12 cellular contexts compared by ENCODE assay signal in genomic region chr14:20680363-20680762, GRCh38. TPM values are rescaled to one million over a fixed set of nuclear protein-coding genes. Genes with fewer than 3 reads are reported as not detected.
DNase-seq lines count a peak whose midpoint lies in the region; ATAC-seq and TF ChIP-seq lines count a peak whose summit lies in the region.
"Had no signal": no experiment of that assay in that cellular context is flagged by ENCODE, and none has a peak within 500 bp of the region (broad histone marks: within the 10 kb centered on the region; RNA-seq: fewer than 3 reads in every experiment).

No MANE protein-coding gene starts in this region.

- no peaks in the 10 kb centered on the region for H4K20me1 ChIP-seq in MM.1S (ENCODE audit: insufficient read depth, low read length)

- no peak for ATAC-seq in HG02938 (IDR thresholded peaks at IDR 0.05; ENCODE audit: unreplicated experiment)
- ATAC-seq in GM18861 (IDR thresholded peaks at IDR 0.05; ENCODE audit: unreplicated experiment), result no peak

- H3F3A ChIP-seq in MM.1S (ENCODE audit: insufficient read depth, low read length), result peaks cover 56% of the 10 kb centered on the region

- H3K4me1 ChIP-seq in MM.1S (ENCODE audit: low read length) (0 out of 2 replicates have a peak, but pooled peaks cover 5% of the 10 kb centered on the region), esophagus muscularis mucosa (peaks cover 9 to 35% (median 25%) of the 10 kb centered on the region in 4 donors), skeletal muscle satellite cell (ENCODE audit: control insufficient read depth, insufficient read depth, low read length) (peaks cover 10% of the 10 kb centered on the region)

- H3K9me2 ChIP-seq in MM.1S (replicated peaks; ENCODE audit: insufficient read depth, low read length), result no peaks in the 10 kb centered on the region

- DNase-seq in GM06990 (ENCODE audit: extremely low read depth, insufficient read length) (no peak), MM.1S (peak; percentile 36), esophagus muscularis mucosa (ENCODE audit: extremely low spot score) (no peak), T-helper 2 cell (no peak)
- no peak for DNase-seq in stimulated activated CD4-positive, alpha-beta T cell treated with anti-CD3 and anti-CD28 coated beads, Interleukin-2, amount 100 ng/mL, for 24 hours
- DNase-seq: DMS53, NCI-H510A had no signal

- no peaks in the 10 kb centered on the region for H3K79me2 ChIP-seq in MM.1S (ENCODE audit: low read length)

- no peaks in the 10 kb centered on the region for H3K27me3 ChIP-seq in GM06990 (replicated peaks; ENCODE audit: control insufficient read depth, insufficient read depth, low read length)
- no peaks in the 10 kb centered on the region for H3K27me3 ChIP-seq in MM.1S (replicated peaks; ENCODE audit: insufficient read depth, low read length)
- H3K27me3 ChIP-seq in esophagus muscularis mucosa, result no peaks in the 10 kb centered on the region
- peaks cover 9% of the 10 kb centered on the region for H3K27me3 ChIP-seq in skeletal muscle satellite cell (ENCODE audit: control insufficient read depth, insufficient read depth, low read length)

- peak overlapping the region; percentile 97 for H3K4me2 ChIP-seq in MM.1S (ENCODE audit: low read depth, low read length)
- H3K4me2 ChIP-seq in skeletal muscle satellite cell (ENCODE audit: low read length), result peak overlapping the region; percentile 92

- TF ChIP-seq POLR2A in esophagus muscularis mucosa (IDR thresholded peaks at IDR 0.05; ENCODE audit: low read depth), result no peak

- no peak for TF ChIP-seq CTCF in GM06990 (IDR thresholded peaks at IDR 0.05; ENCODE audit: insufficient read depth, low read length, poor library complexity, severe bottlenecking)
- no peak for TF ChIP-seq CTCF in MM.1S (IDR thresholded peaks at IDR 0.05; ENCODE audit: low read length)
- TF ChIP-seq CTCF in esophagus muscularis mucosa (IDR thresholded peaks at IDR 0.05), result no peak

- H3K36me3 ChIP-seq in GM06990 (ENCODE audit: control insufficient read depth, insufficient read depth, low read length) (no peaks in the 10 kb centered on the region), MM.1S (replicated peaks; ENCODE audit: insufficient read depth, low read length) (no peaks in the 10 kb centered on the region), esophagus muscularis mucosa (no peaks in the 10 kb centered on the region), skeletal muscle satellite cell (ENCODE audit: insufficient read depth, low read length) (no peaks in the 10 kb centered on the region)

- peak overlapping the region; percentile 38 for H3K4me3 ChIP-seq in GM06990 (replicated peaks; ENCODE audit: low read depth, low read length)
- H3K4me3 ChIP-seq in MM.1S (ENCODE audit: low read length), result peak overlapping the region; percentile 67
- H3K4me3 ChIP-seq in esophagus muscularis mucosa, result no peak overlapping the region
- peak overlapping the region; percentile 84 for H3K4me3 ChIP-seq in skeletal muscle satellite cell (ENCODE audit: low read length)

- H3K27ac ChIP-seq in MM.1S (ENCODE audit: low read length) (peak overlapping the region; percentile 99), esophagus muscularis mucosa (replicated peaks in 1 of 4) (peak overlapping the region in 3 of 4 donors; percentile 99 to 100 (median 100))

- 76% methylated on average over 7 of the region's 8 CpGs for WGBS in esophagus muscularis mucosa

- intact Hi-C loops in esophagus muscularis mucosa (cut with DNase I), result loop anchor here (5.0 to 10.0 kb wide), 3 partner anchors 268 to 704 kb away; partner anchors contain the start of genes CCNB1IP1, SUPT16H and TEP1

- no peak for TF ChIP-seq EP300 in esophagus muscularis mucosa (IDR thresholded peaks at IDR 0.05)

- H3K9ac ChIP-seq in MM.1S (ENCODE audit: low read length), result peak overlapping the region; percentile 91; the same call in 1 of the 2 replicates
- no peak overlapping the region for H3K9ac ChIP-seq in skeletal muscle satellite cell (ENCODE audit: low read depth, low read length)

- H3K9me3 ChIP-seq in MM.1S (replicated peaks; ENCODE audit: insufficient read depth, low read length) (no peaks in the 10 kb centered on the region), esophagus muscularis mucosa (no peaks in the 10 kb centered on the region), skeletal muscle satellite cell (replicated peaks; ENCODE audit: low read length) (no peaks in the 10 kb centered on the region)

- peak overlapping the region; percentile 38; the same call in 1 of the 2 replicates for H2AFZ ChIP-seq in MM.1S (ENCODE audit: low read length)

RNA-seq across cellular contexts. Expression of gene RNASE4, which starts 4.0 kb away (rescaled TPM):
- 100 to 1,000 TPM in 1 of 4 donors, 10 to 100 TPM in 3; 61.9 to 107 (median 82.9) TPM for total RNA-seq in esophagus muscularis mucosa
- total RNA-seq in skeletal muscle satellite cell (2012; rRNA removed), result 8.6 and 18.3 TPM in 2 replicates

RNA-seq across cellular contexts. Expression of gene ANG, which starts 8.2 kb away (rescaled TPM):
- total RNA-seq in esophagus muscularis mucosa, result 10 to 100 TPM; 13.7 to 30.6 (median 19.8) TPM
- total RNA-seq in skeletal muscle satellite cell (2012; rRNA removed), result 6.6 and 9.4 TPM in 2 replicates

RNA-seq across cellular contexts. Expression of gene OR6S1, which starts 38.9 kb away (rescaled TPM):
- not detected for total RNA-seq in esophagus muscularis mucosa
- total RNA-seq in skeletal muscle satellite cell (2012; rRNA removed), result not detected in 2 replicates
- total RNA-seq: activated CD4-positive, alpha-beta memory T cell treated with anti-CD3 and anti-CD28 coated beads, Interleukin-2, amount 10 ng/mL, durations not matched to agents 7 days and 5 days; M059J had no signal

Comparison
In these comparisons a context has a peak if more than half of its experiments do, and no peak if none do; other contexts are left out.
1. H3K4me3 ChIP-seq: peak in GM06990 (single experiment), MM.1S (single experiment) and skeletal muscle satellite cell (single experiment); none in esophagus muscularis mucosa (0 of 4).